ENCODE assay signal across 29 cellular contexts in genomic region chr7:77504951-77505350, GRCh38.
"Had no signal": no experiment of that assay in that cellular context is flagged by ENCODE, and none has a peak within 500 bp of the region (broad histone marks: within the 10 kb centered on the region; RNA-seq: fewer than 3 reads in every experiment).

No MANE protein-coding gene starts in this region.

- H3K9me3 Mint-ChIP-seq: immature natural killer cell; naive B cell; stimulated activated effector memory CD8-positive, alpha-beta T cell treated with anti-CD3 and anti-CD28 coated beads, Interleukin-12 subunit alpha, Interleukin-12 subunit beta, amount 100 ng/mL, for 72 hours had no signal

- ATAC-seq: esophagus mucosa; gastroesophageal sphincter; heart right ventricle; mucosa of descending colon; natural killer cell treated with Interleukin-12 subunit alpha and Interleukin-12 subunit beta and Interleukin-15 and Interleukin-18, amount 100 ng/mL, for 72 hours; pancreas; right lobe of liver; stimulated activated effector memory CD8-positive, alpha-beta T cell treated with anti-CD3 and anti-CD28 coated beads, Interleukin-12 subunit alpha, Interleukin-12 subunit beta, amount 100 ng/mL, for 72 hours had no signal

- H3K27ac Mint-ChIP-seq: endodermal cell; immature natural killer cell; mesothelial cell of epicardium; naive B cell; natural killer cell treated with Interleukin-12 subunit alpha and Interleukin-12 subunit beta and Interleukin-15 and Interleukin-18, amount 100 ng/mL, for 72 hours; stimulated activated effector memory CD8-positive, alpha-beta T cell treated with anti-CD3 and anti-CD28 coated beads, Interleukin-12 subunit alpha, Interleukin-12 subunit beta, amount 100 ng/mL, for 72 hours had no signal

- DNase-seq: effector CD8-positive, alpha-beta T cell; endodermal cell; foreskin fibroblast; glutamatergic neuron; heart right ventricle; hippocampal formation; immature natural killer cell; mesenchymal stem cell; mucosa of descending colon; naive B cell; pancreas; right lobe of liver; small intestine; stimulated activated CD4-positive, alpha-beta T cell treated with anti-CD3 and anti-CD28 coated beads, Interleukin-15, amount 100 ng/mL, for 24 hours; stimulated activated CD4-positive, alpha-beta T cell treated with anti-CD3 and anti-CD28 coated beads, Interleukin-2, amount 100 ng/mL, for 48 hours; stimulated activated naive CD4-positive, alpha-beta T cell treated with Interleukin-2 at 50 U/mL for 16 hours; stomach; upper lobe of left lung had no signal

- H3K4me1 Mint-ChIP-seq: endodermal cell; mesothelial cell of epicardium; neural crest cell; stimulated activated effector memory CD8-positive, alpha-beta T cell treated with anti-CD3 and anti-CD28 coated beads, Interleukin-12 subunit alpha, Interleukin-12 subunit beta, amount 100 ng/mL, for 72 hours had no signal

- H3K36me3 Mint-ChIP-seq: naive B cell; natural killer cell treated with Interleukin-12 subunit alpha and Interleukin-12 subunit beta and Interleukin-15 and Interleukin-18, amount 100 ng/mL, for 72 hours; stimulated activated effector memory CD8-positive, alpha-beta T cell treated with anti-CD3 and anti-CD28 coated beads, Interleukin-12 subunit alpha, Interleukin-12 subunit beta, amount 100 ng/mL, for 72 hours had no signal

- H3K9me3 ChIP-seq: gastroesophageal sphincter, heart right ventricle, mucosa of descending colon, neutrophil, pancreas, right lobe of liver, stomach, thoracic aorta, tibial nerve, upper lobe of left lung had no signal

- H3K4me3 Mint-ChIP-seq: endodermal cell; immature natural killer cell; mesothelial cell of epicardium; naive B cell; natural killer cell treated with Interleukin-12 subunit alpha and Interleukin-12 subunit beta and Interleukin-15 and Interleukin-18, amount 100 ng/mL, for 72 hours; neural crest cell; stimulated activated effector memory CD8-positive, alpha-beta T cell treated with anti-CD3 and anti-CD28 coated beads, Interleukin-12 subunit alpha, Interleukin-12 subunit beta, amount 100 ng/mL, for 72 hours had no signal

- H3K27me3 Mint-ChIP-seq: naive B cell; natural killer cell treated with Interleukin-12 subunit alpha and Interleukin-12 subunit beta and Interleukin-15 and Interleukin-18, amount 100 ng/mL, for 72 hours; progenitor cell of endocrine pancreas had no signal

- H3K27me3 ChIP-seq: gastroesophageal sphincter, heart right ventricle, neutrophil, pancreas, right lobe of liver, stomach, tibial nerve, upper lobe of left lung had no signal

- H3K27ac ChIP-seq: epithelial cell of prostate, gastroesophageal sphincter, heart right ventricle, neutrophil, pancreas, right lobe of liver, stomach, thoracic aorta, tibial nerve, upper lobe of left lung had no signal
